Comparison of ENCODE assay signal across 8 cellular contexts in genomic region chr19:17555929-17556813, GRCh38.
A peak's percentile ranks its signal among the peaks of the same experiment; 100 is the strongest.
DNase-seq lines count a peak whose midpoint lies in the region; ATAC-seq and TF ChIP-seq lines count a peak whose summit lies in the region.

No MANE protein-coding gene starts in this region.

- H3K4me1 ChIP-seq in OCI-LY1 (ENCODE audit: insufficient read depth, low read length, severe bottlenecking) (peaks cover 14% of the 10 kb centered on the region), rectal smooth muscle tissue (ENCODE audit: control insufficient read depth, insufficient read depth, low read length) (no peaks in the 10 kb centered on the region)

- no peak for TF ChIP-seq POLR2A in GM18505 (IDR thresholded peaks at IDR 0.05; ENCODE audit: borderline replicate concordance, extremely low read depth, insufficient read depth, insufficient read length)

- H3K9me3 ChIP-seq in OCI-LY1 (ENCODE audit: low read length) = no peaks in the 10 kb centered on the region

- H3K79me2 ChIP-seq in OCI-LY1 (ENCODE audit: insufficient read depth, low read length) = no peaks in the 10 kb centered on the region

- DNase-seq in AG20443 (ENCODE audit: low spot score) (peak; percentile 74), anterior cingulate cortex (lab: John Stamatoyannopoulos, UW) (peak in 52 of 58 donors; percentile 14 to 75 (median 50)), hypothalamus (lab: John Stamatoyannopoulos, UW) (peak in 43 of 51 donors; percentile 14 to 73 (median 44)), DMS114 treated with DMSO at 0.1 percent for 48 hours (lab: John Stamatoyannopoulos, UW; ENCODE audit: unreplicated experiment) (no peak)

- peak; percentile 28 for ATAC-seq in GM18505 (IDR thresholded peaks at IDR 0.05; ENCODE audit: unreplicated experiment)
- peak; percentile 34 for ATAC-seq in HG03039 (IDR thresholded peaks at IDR 0.05; ENCODE audit: unreplicated experiment)

- H4K20me1 ChIP-seq in OCI-LY1 (ENCODE audit: insufficient read depth, low read length) = no peaks in the 10 kb centered on the region

- no peak overlapping the region for H2AFZ ChIP-seq in OCI-LY1 (ENCODE audit: low read length)

- H3K36me3 ChIP-seq in OCI-LY1 (ENCODE audit: insufficient read depth, low read length) (peaks cover 27% of the 10 kb centered on the region), rectal smooth muscle tissue (ENCODE audit: control insufficient read depth, insufficient read depth, low read length) (peaks cover 13% of the 10 kb centered on the region)

- H3K27me3 ChIP-seq in OCI-LY1 (ENCODE audit: insufficient read depth, low read length) (no peaks in the 10 kb centered on the region), rectal smooth muscle tissue (ENCODE audit: control insufficient read depth, insufficient read depth, low read length) (no peaks in the 10 kb centered on the region)

- peak overlapping the region; percentile 69 for H3K4me2 ChIP-seq in OCI-LY1 (ENCODE audit: low read length)

- H3K4me3 ChIP-seq in OCI-LY1 (ENCODE audit: low read depth, low read length, poor library complexity, severe bottlenecking) (peak overlapping the region; percentile 93), rectal smooth muscle tissue (ENCODE audit: low read length) (peak overlapping the region; percentile 75)

- H3K9ac ChIP-seq in OCI-LY1 (ENCODE audit: low read length) (peak overlapping the region; percentile 91), rectal smooth muscle tissue (ENCODE audit: low read length) (peak overlapping the region; percentile 21)

- H3F3A ChIP-seq in OCI-LY1 (ENCODE audit: insufficient read depth, low read length) = no peaks in the 10 kb centered on the region

- H3K9me2 ChIP-seq in OCI-LY1 (ENCODE audit: low read depth, low read length) = no peaks in the 10 kb centered on the region

- TF ChIP-seq CTCF in OCI-LY1 (IDR thresholded peaks at IDR 0.05; ENCODE audit: low read length) = no peak; the same call in 1 of the 2 replicates

- H3K27ac ChIP-seq in OCI-LY1 (ENCODE audit: low read depth, low read length, poor library complexity, severe bottlenecking) (peak overlapping the region; percentile 17), rectal smooth muscle tissue (ENCODE audit: low read depth, low read length) (peak overlapping the region; percentile 57)
